ENCODE assay signal across 10 cellular contexts in genomic region chr14:104389326-104390220, GRCh38.
A peak's percentile ranks its signal among the peaks of the same experiment; 100 is the strongest.
DNase-seq lines count a peak whose midpoint lies in the region; ATAC-seq, FAIRE-seq and TF ChIP-seq lines count a peak whose summit lies in the region.
"Had no signal": no experiment of that assay in that cellular context is flagged by ENCODE, and none has a peak within 500 bp of the region (broad histone marks: within the 10 kb centered on the region; RNA-seq: fewer than 3 reads in every experiment).

No MANE protein-coding gene starts in this region.

- no peak overlapping the region for H3K27ac ChIP-seq in GM12878 (ENCODE audit: control insufficient read depth, insufficient read depth)

- no TSS peak for BruUV-seq in GM12878 (replicated peaks; lab: Mats Ljungman, UMichigan)

- peaks cover 12% of the 10 kb centered on the region for H3K4me1 ChIP-seq in GM12878 (ENCODE audit: control insufficient read depth, insufficient read depth, low read length)

- H3K4me3 Mint-ChIP-seq in activated CD4-positive, alpha-beta T cell treated with anti-CD3 and anti-CD28 coated beads, Interleukin-2, amount 10 ng/mL, durations not matched to agents 7 days and 5 days: peak overlapping the region; percentile 10
- H3K4me3 Mint-ChIP-seq in activated T-helper 1 cell treated with anti-CD3 and anti-CD28 coated beads, Interleukin-12 subunit alpha, Interleukin-12 subunit beta, Interleukin-2, Interleukin-4 antibody, amounts not matched to agents 30 ng/mL and 10 ng/mL and 1 ng/mL, durations not matched to agents 14 hours and 24 hours and 36 hours: no peak overlapping the region

- TF ChIP-seq RAD21 in GM12878 (IDR thresholded peaks at IDR 0.05; ENCODE audit: insufficient read depth, low read depth, low read length): no peak

- no peak overlapping the region for H3K9ac ChIP-seq in GM12878 (ENCODE audit: control insufficient read depth, insufficient read depth, low read length)

- H3K9me3 ChIP-seq in GM12878 (replicated peaks; ENCODE audit: control insufficient read depth, insufficient read depth, low read length): no peaks in the 10 kb centered on the region

- H3K79me2 ChIP-seq in GM12878 (ENCODE audit: control insufficient read depth, insufficient read depth, low read length): no peaks in the 10 kb centered on the region

- peak; percentile 56 for ATAC-seq in GM12878
- no peak for ATAC-seq in sciatic nerve
- ATAC-seq: K562 had no signal

- no peak for TF ChIP-seq EP300 in GM12878 (IDR thresholded peaks at IDR 0.05; ENCODE audit: borderline replicate concordance in 1 of 2, control insufficient read depth in 1 of 2, low read depth in 2 of 2, low read length in 2 of 2)

- WGBS in GM12878 (ENCODE audit: insufficient coverage, insufficient replicate concordance, low lambda C conversion rate, missing lambda C conversion rate): 59% methylated on average over 28 of the region's 28 CpGs

- H3K27ac Mint-ChIP-seq in activated CD4-positive, alpha-beta T cell treated with anti-CD3 and anti-CD28 coated beads, Interleukin-2, amount 10 ng/mL, durations not matched to agents 7 days and 5 days: peak overlapping the region; percentile 82
- H3K27ac Mint-ChIP-seq in activated T-helper 1 cell treated with anti-CD3 and anti-CD28 coated beads, Interleukin-12 subunit alpha, Interleukin-12 subunit beta, Interleukin-2, Interleukin-4 antibody, amounts not matched to agents 30 ng/mL and 10 ng/mL and 1 ng/mL, durations not matched to agents 14 hours and 24 hours and 36 hours: no peak overlapping the region

- no peaks in the 10 kb centered on the region for H4K20me1 ChIP-seq in GM12878 (ENCODE audit: control insufficient read depth, insufficient read depth)

- H3K4me1 Mint-ChIP-seq in activated CD4-positive, alpha-beta T cell treated with anti-CD3 and anti-CD28 coated beads, Interleukin-2, amount 10 ng/mL, durations not matched to agents 7 days and 5 days: peaks cover 51% of the 10 kb centered on the region
- peaks cover 27% of the 10 kb centered on the region for H3K4me1 Mint-ChIP-seq in activated T-helper 1 cell treated with anti-CD3 and anti-CD28 coated beads, Interleukin-12 subunit alpha, Interleukin-12 subunit beta, Interleukin-2, Interleukin-4 antibody, amounts not matched to agents 30 ng/mL and 10 ng/mL and 1 ng/mL, durations not matched to agents 14 hours and 24 hours and 36 hours (ENCODE audit: low read depth)

- POLR2A ChIA-PET in activated CD4-positive, alpha-beta T cell treated with anti-CD3 and anti-CD28 coated beads, Interleukin-2, amount 10 ng/mL, durations not matched to agents 7 days and 5 days (lab: Charles Lee): no interaction called here
- POLR2A ChIA-PET in GM12878 (lab: Charles Lee): no interaction called here

- peaks cover 0 to under 1% of the 10 kb centered on the region in 2 experiments; a peak in 1 of 4 replicates for H3K27me3 ChIP-seq in GM12878 (replicated peaks in 1 of 2; ENCODE audit: control insufficient read depth in 2 of 2, insufficient read depth in 2 of 2, low read length in 1 of 2)

- no peak overlapping the region for H3K4me2 ChIP-seq in GM12878 (ENCODE audit: control insufficient read depth, insufficient read depth)

- SMC1A ChIA-PET in GM12878 (lab: Charles Lee; ENCODE audit: uncharacterized antibody, unreplicated experiment): no interaction called here

- no peaks in the 10 kb centered on the region for H3K36me3 ChIP-seq in GM12878 (ENCODE audit: control insufficient read depth in 2 of 2, insufficient read depth in 2 of 2, low read length in 1 of 2)

- in situ Hi-C loops in GM12878 (cut with MboI): no loop called here

- H2AFZ ChIP-seq in GM12878 (ENCODE audit: control insufficient read depth, low read depth, low read length): no peak overlapping the region; the same call in 1 of the 2 replicates

- no peak for TF ChIP-seq POLR2A in GM12878 (IDR thresholded peaks at IDR 0.05; ENCODE audit: low read depth, low read length)

- no peak overlapping the region for H3K4me3 ChIP-seq in GM12878
- H3K4me3 ChIP-seq: K562 had no signal

- no peaks in the 10 kb centered on the region for H3K27me3 Mint-ChIP-seq in activated CD4-positive, alpha-beta T cell treated with anti-CD3 and anti-CD28 coated beads, Interleukin-2, amount 10 ng/mL, durations not matched to agents 7 days and 5 days
- H3K27me3 Mint-ChIP-seq in activated T-helper 1 cell treated with anti-CD3 and anti-CD28 coated beads, Interleukin-12 subunit alpha, Interleukin-12 subunit beta, Interleukin-2, Interleukin-4 antibody, amounts not matched to agents 30 ng/mL and 10 ng/mL and 1 ng/mL, durations not matched to agents 14 hours and 24 hours and 36 hours (ENCODE audit: insufficient read depth): peaks cover 2% of the 10 kb centered on the region

- peak; percentile 33 for DNase-seq in activated CD4-positive, alpha-beta T cell treated with anti-CD3 and anti-CD28 coated beads, Interleukin-2, amount 10 ng/mL, durations not matched to agents 7 days and 5 days
- DNase-seq in activated CD4-positive, alpha-beta T cell treated with anti-CD3 and anti-CD28 coated beads, Interleukin-2, amount 50 U/mL, for 4 hours: no peak
- DNase-seq in T-helper 1 cell (peak in 3 of 5 donors; percentile 32 to 38 (median 37)), GM12878 (ENCODE audit: low read depth, low spot score) (no peak), sciatic nerve (ENCODE audit: low spot score) (peak; percentile 45), occipital lobe (lab: John Stamatoyannopoulos, UW) (no peak), NCI-H748 treated with DMSO at 0.1 percent for 48 hours (lab: John Stamatoyannopoulos, UW) (no peak)
- DNase-seq in activated T-helper 1 cell treated with anti-CD3 and anti-CD28 coated beads, Interleukin-12 subunit alpha, Interleukin-12 subunit beta, Interleukin-2, Interleukin-4 antibody, amounts not matched to agents 30 ng/mL and 10 ng/mL and 1 ng/mL, durations not matched to agents 14 hours and 24 hours and 36 hours (ENCODE audit: low spot score): no peak
- DNase-seq: NCI-H1930 had no signal

- no peaks in the 10 kb centered on the region for H3K36me3 Mint-ChIP-seq in activated CD4-positive, alpha-beta T cell treated with anti-CD3 and anti-CD28 coated beads, Interleukin-2, amount 10 ng/mL, durations not matched to agents 7 days and 5 days (ENCODE audit: low read depth)
- no peaks in the 10 kb centered on the region for H3K36me3 Mint-ChIP-seq in activated T-helper 1 cell treated with anti-CD3 and anti-CD28 coated beads, Interleukin-12 subunit alpha, Interleukin-12 subunit beta, Interleukin-2, Interleukin-4 antibody, amounts not matched to agents 30 ng/mL and 10 ng/mL and 1 ng/mL, durations not matched to agents 14 hours and 24 hours and 36 hours (ENCODE audit: low read depth)

- H3K9me3 Mint-ChIP-seq in activated CD4-positive, alpha-beta T cell treated with anti-CD3 and anti-CD28 coated beads, Interleukin-2, amount 10 ng/mL, durations not matched to agents 7 days and 5 days: no peaks in the 10 kb centered on the region
- H3K9me3 Mint-ChIP-seq in activated T-helper 1 cell treated with anti-CD3 and anti-CD28 coated beads, Interleukin-12 subunit alpha, Interleukin-12 subunit beta, Interleukin-2, Interleukin-4 antibody, amounts not matched to agents 30 ng/mL and 10 ng/mL and 1 ng/mL, durations not matched to agents 14 hours and 24 hours and 36 hours: no peaks in the 10 kb centered on the region

- no peak for TF ChIP-seq CTCF in GM12878 (IDR thresholded peaks at IDR 0.05 in 2 of 3, conservative IDR thresholded peaks at IDR 0.05 in 1 of 3; ENCODE audit: control insufficient read depth in 2 of 3, extremely low read depth in 1 of 3, insufficient read depth in 1 of 3, low read depth in 3 of 3, low read length in 3 of 3)

- no peak for FAIRE-seq in GM12878 (lab: Jason Lieb, UNC)
- FAIRE-seq: K562 had no signal

- RAD21 ChIA-PET in GM12878 (lab: Charles Lee; ENCODE audit: unreplicated experiment): no interaction called here

- CTCF ChIA-PET in activated CD4-positive, alpha-beta T cell treated with anti-CD3 and anti-CD28 coated beads, Interleukin-2, amount 10 ng/mL, durations not matched to agents 7 days and 5 days (lab: Charles Lee): no interaction called here
- CTCF ChIA-PET in GM12878 (lab: Yijun Ruan, JAX): interaction anchor here (0.7 kb wide), 1 partner anchor 286 kb away, joined by 3 read pairs; no protein-coding TSS in a partner anchor

- intact Hi-C loops in GM12878 (cut with micrococcal nuclease; ENCODE audit: unreplicated experiment) (no loop called here), sciatic nerve (cut with DNase I) (no loop called here)
- intact Hi-C loops in activated T-helper 1 cell treated with anti-CD3 and anti-CD28 coated beads, Interleukin-12 subunit alpha, Interleukin-12 subunit beta, Interleukin-2, Interleukin-4 antibody, amounts not matched to agents 30 ng/mL and 10 ng/mL and 1 ng/mL, durations not matched to agents 14 hours and 24 hours and 36 hours (cut with micrococcal nuclease): no loop called here

TF ChIP-seq in GM12878, 131 proteins besides CTCF, POLR2A, EP300 and RAD21:
- TF ChIP-seq SMAD5 (IDR thresholded peaks at IDR 0.05; ENCODE audit: low read depth) (no peak), JUNB (IDR thresholded peaks at IDR 0.05) (no peak), SRF (IDR thresholded peaks at IDR 0.05; ENCODE audit: low read depth in 2 of 2, low read length in 2 of 2) (no peak), STAT1 (conservative IDR thresholded peaks at IDR 0.05) (no peak), ETV6 (conservative IDR thresholded peaks at IDR 0.05 in 1 of 2, IDR thresholded peaks at IDR 0.05 in 1 of 2; ENCODE audit: borderline replicate concordance in 1 of 2, low read depth in 1 of 2) (no peak), FOXM1 (IDR thresholded peaks at IDR 0.05; ENCODE audit: low read depth, low read length) (no peak), ZNF207 (IDR thresholded peaks at IDR 0.05; ENCODE audit: borderline replicate concordance) (no peak), POU2F2 (IDR thresholded peaks at IDR 0.05; ENCODE audit: borderline replicate concordance, low read depth, low read length) (no peak), BACH1 (IDR thresholded peaks at IDR 0.05; ENCODE audit: borderline replicate concordance) (no peak), PAX5 (IDR thresholded peaks at IDR 0.05; ENCODE audit: borderline replicate concordance, low read depth, low read length) (no peak), BMI1 (IDR thresholded peaks at IDR 0.05; ENCODE audit: borderline replicate concordance) (no peak)

Comparison
In these comparisons a context has a peak if more than half of its experiments do, and no peak if none do; other contexts are left out.
1. DNase-seq: peak in activated CD4-positive, alpha-beta T cell treated with anti-CD3 and anti-CD28 coated beads, Interleukin-2, amount 10 ng/mL, durations not matched to agents 7 days and 5 days (single experiment), T-helper 1 cell (3 of 5) and sciatic nerve (single experiment); none in activated CD4-positive, alpha-beta T cell treated with anti-CD3 and anti-CD28 coated beads, Interleukin-2, amount 50 U/mL, for 4 hours (0 of 2), GM12878 (single experiment), occipital lobe (single experiment), NCI-H748 treated with DMSO at 0.1 percent for 48 hours (single experiment) and activated T-helper 1 cell treated with anti-CD3 and anti-CD28 coated beads, Interleukin-12 subunit alpha, Interleukin-12 subunit beta, Interleukin-2, Interleukin-4 antibody, amounts not matched to agents 30 ng/mL and 10 ng/mL and 1 ng/mL, durations not matched to agents 14 hours and 24 hours and 36 hours (single experiment).